In the genomic region with DNA sequence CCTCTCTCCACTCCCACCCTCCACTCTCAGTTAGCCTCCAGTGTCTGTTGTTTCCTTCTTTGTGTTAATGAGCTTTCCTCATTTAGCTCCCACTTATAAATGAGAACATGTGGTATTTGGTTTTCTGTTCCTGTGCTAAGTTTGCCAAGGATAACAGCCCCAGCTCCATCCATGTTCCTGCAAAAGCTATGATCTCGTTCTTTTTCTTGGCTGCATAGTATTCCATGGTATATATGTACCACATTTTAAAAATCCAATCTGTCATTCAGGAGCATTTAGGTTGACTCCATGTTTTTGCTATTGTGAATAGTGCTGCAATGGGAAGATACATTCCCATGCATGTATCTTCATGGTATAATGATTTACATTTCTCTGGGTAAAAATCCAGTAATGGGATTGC, we compare ENCODE assay signal across 10 cellular contexts.
"Had no signal": no experiment of that assay in that cellular context is flagged by ENCODE, and none has a peak within 500 bp of the region (broad histone marks: within the 10 kb centered on the region; RNA-seq: fewer than 3 reads in every experiment).

No MANE protein-coding gene starts in this region.

- H3K4me2 ChIP-seq: KMS-11 had no signal

- H3K9ac ChIP-seq: GM23248, KMS-11 had no signal

- H3K27ac Mint-ChIP-seq: H9 had no signal

- H3K27ac ChIP-seq: GM23248, HL-60, KMS-11 had no signal

- H3K4me3 ChIP-seq: GM23248 had no signal

- DNase-seq: GM23248, GOT3, H9, HCEC 1CT, IMR-90, Karpas-422, KBM-7 had no signal

- H3K4me3 Mint-ChIP-seq: H9 had no signal

- H2AFZ ChIP-seq: GM23248 had no signal

- FAIRE-seq: H54 had no signal
